Comparison of ENCODE assay signal across 11 cellular contexts in the genomic region with DNA sequence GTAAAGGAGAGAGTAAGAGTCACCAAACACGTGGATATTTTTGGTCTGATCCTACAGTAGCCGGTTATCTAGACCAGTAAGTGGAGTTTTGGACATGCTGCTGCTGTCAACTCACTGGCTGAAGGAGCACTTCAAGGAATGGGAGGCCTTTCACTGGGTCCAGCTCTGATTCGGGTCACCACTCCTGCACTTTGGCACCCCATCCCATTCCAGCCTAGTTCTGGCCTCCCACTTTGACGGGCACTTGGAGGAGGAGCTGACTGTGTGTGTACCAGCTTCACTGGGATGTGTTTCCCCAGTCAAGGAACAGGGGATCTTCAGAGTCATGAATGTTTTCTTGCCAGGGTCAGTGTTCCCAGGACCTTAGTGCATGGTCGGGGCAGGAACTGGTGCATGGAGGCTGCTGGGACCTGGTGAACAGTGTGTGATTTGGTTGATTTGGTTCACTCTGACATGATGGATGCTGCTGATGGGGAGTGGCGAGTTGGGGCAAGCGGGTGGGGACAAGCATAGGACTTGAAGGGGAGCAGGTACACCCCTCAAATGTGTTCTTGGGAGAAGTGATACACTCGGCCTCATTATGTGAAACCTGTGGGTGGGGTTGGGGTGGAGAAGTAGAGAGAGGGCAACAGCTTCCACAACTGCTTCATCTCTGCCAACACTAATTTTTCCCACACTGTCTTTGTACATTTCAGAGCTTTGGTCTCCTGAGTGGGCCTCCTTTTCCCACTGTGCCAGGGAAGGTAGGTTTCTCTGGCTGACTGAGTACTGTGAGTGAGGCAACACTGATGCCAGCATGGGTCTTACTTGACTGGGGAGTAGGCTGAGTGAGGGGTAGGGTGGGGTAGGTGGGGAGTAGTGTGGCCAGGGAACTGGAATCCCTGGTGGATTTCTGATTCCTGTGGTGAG.
A peak's percentile ranks its signal among the peaks of the same experiment; 100 is the strongest.
DNase-seq lines count a peak whose midpoint lies in the region; ATAC-seq and TF ChIP-seq lines count a peak whose summit lies in the region.
"Had no signal": no experiment of that assay in that cellular context is flagged by ENCODE, and none has a peak within 500 bp of the region (broad histone marks: within the 10 kb centered on the region; RNA-seq: fewer than 3 reads in every experiment).

No MANE protein-coding gene starts in this region.

- CTCF ChIA-PET in activated CD4-positive, alpha-beta memory T cell treated with anti-CD3 and anti-CD28 coated beads, Interleukin-2, amount 10 ng/mL, durations not matched to agents 7 days and 5 days (lab: Charles Lee) = interaction anchor here (0.8 to 1.1 kb wide), 5 partner anchors 11 to 227 kb away, joined by 3 to 5 read pairs (median 4); no protein-coding TSS in a partner anchor

- H3K36me3 ChIP-seq in cardiac muscle cell = peaks cover 62% of the 10 kb centered on the region
- peaks cover 62% of the 10 kb centered on the region for H3K36me3 ChIP-seq in thymus (ENCODE audit: control insufficient read depth, insufficient read depth)

- 96% methylated on average over 8 of the region's 8 CpGs for WGBS in thymus

- no peak overlapping the region for H3K4me3 Mint-ChIP-seq in activated CD4-positive, alpha-beta memory T cell treated with anti-CD3 and anti-CD28 coated beads, Interleukin-2, amount 10 ng/mL, durations not matched to agents 7 days and 5 days
- H3K4me3 Mint-ChIP-seq in glutamatergic neuron (ENCODE audit: unreplicated experiment) = no peak overlapping the region

- POLR2A ChIA-PET in activated CD4-positive, alpha-beta memory T cell treated with anti-CD3 and anti-CD28 coated beads, Interleukin-2, amount 10 ng/mL, durations not matched to agents 7 days and 5 days (lab: Charles Lee) = interaction anchor here (1.0 kb wide), 1 partner anchor 11 kb away, joined by 3 read pairs; no protein-coding TSS in a partner anchor

- intact Hi-C loops in left cardiac atrium (cut with DNase I) = no loop called here

- DNase-seq in cardiac muscle cell (ENCODE audit: low read depth in 1 of 2, low spot score in 1 of 2) = peak in 1 of 2 donors; percentile 28
- DNase-seq in left cardiac atrium = no peak
- no peak for DNase-seq in activated CD4-positive, alpha-beta memory T cell treated with anti-CD3 and anti-CD28 coated beads, Interleukin-2, amount 10 ng/mL, durations not matched to agents 7 days and 5 days
- DNase-seq in glutamatergic neuron = no peak
- no peak for DNase-seq in NOMO-1 (lab: John Stamatoyannopoulos, UW; ENCODE audit: unreplicated experiment in 2 of 2)
- no peak for DNase-seq in SW480 (ENCODE audit: low spot score)
- no peak for DNase-seq in stimulated activated CD4-positive, alpha-beta T cell treated with anti-CD3 and anti-CD28 coated beads, Interleukin-4, amount 100 ng/mL, for 4 hours
- DNase-seq: cortex of kidney, T-helper 9 cell had no signal

- H3K9me3 ChIP-seq in cardiac muscle cell (ENCODE audit: low read depth) (no peaks in the 10 kb centered on the region), thymus (ENCODE audit: control insufficient read depth) (no peaks in the 10 kb centered on the region)

- H3K27ac Mint-ChIP-seq in activated CD4-positive, alpha-beta memory T cell treated with anti-CD3 and anti-CD28 coated beads, Interleukin-2, amount 10 ng/mL, durations not matched to agents 7 days and 5 days = peak overlapping the region; percentile 76
- peak overlapping the region; percentile 29 for H3K27ac Mint-ChIP-seq in glutamatergic neuron (ENCODE audit: unreplicated experiment)

- peaks cover 59% of the 10 kb centered on the region for H3K4me1 Mint-ChIP-seq in activated CD4-positive, alpha-beta memory T cell treated with anti-CD3 and anti-CD28 coated beads, Interleukin-2, amount 10 ng/mL, durations not matched to agents 7 days and 5 days
- H3K4me1 Mint-ChIP-seq in glutamatergic neuron (ENCODE audit: low read depth, unreplicated experiment) = peaks cover 28% of the 10 kb centered on the region

- no peaks in the 10 kb centered on the region for H3K27me3 ChIP-seq in cardiac muscle cell
- H3K27me3 ChIP-seq in thymus (ENCODE audit: control insufficient read depth, insufficient read depth) = no peaks in the 10 kb centered on the region

- peaks cover 78% of the 10 kb centered on the region for H3K36me3 Mint-ChIP-seq in activated CD4-positive, alpha-beta memory T cell treated with anti-CD3 and anti-CD28 coated beads, Interleukin-2, amount 10 ng/mL, durations not matched to agents 7 days and 5 days (ENCODE audit: low read depth)
- H3K36me3 Mint-ChIP-seq in glutamatergic neuron (ENCODE audit: unreplicated experiment) = peaks cover 9% of the 10 kb centered on the region

- H3K4me3 ChIP-seq in cardiac muscle cell = no peak overlapping the region
- no peak overlapping the region for H3K4me3 ChIP-seq in thymus (ENCODE audit: low read length)
- H3K4me3 ChIP-seq: smooth muscle cell had no signal

- no peaks in the 10 kb centered on the region for H3K27me3 Mint-ChIP-seq in activated CD4-positive, alpha-beta memory T cell treated with anti-CD3 and anti-CD28 coated beads, Interleukin-2, amount 10 ng/mL, durations not matched to agents 7 days and 5 days
- peaks cover 12% of the 10 kb centered on the region for H3K27me3 Mint-ChIP-seq in glutamatergic neuron (ENCODE audit: unreplicated experiment)

- H3K4me1 ChIP-seq in cardiac muscle cell (ENCODE audit: low read depth) (peaks cover 23% of the 10 kb centered on the region), thymus (ENCODE audit: control insufficient read depth, insufficient read depth, low read length) (no peaks in the 10 kb centered on the region)

- TF ChIP-seq CTCF in cardiac muscle cell (IDR thresholded peaks at IDR 0.05; ENCODE audit: low read depth, low read length) (no peak), glutamatergic neuron (IDR thresholded peaks at IDR 0.05; ENCODE audit: partially characterized antibody, unreplicated experiment) (no peak)

- ATAC-seq in left cardiac atrium = no peak

- no peaks in the 10 kb centered on the region for H3K9me3 Mint-ChIP-seq in activated CD4-positive, alpha-beta memory T cell treated with anti-CD3 and anti-CD28 coated beads, Interleukin-2, amount 10 ng/mL, durations not matched to agents 7 days and 5 days
- H3K9me3 Mint-ChIP-seq in glutamatergic neuron (ENCODE audit: unreplicated experiment) = peaks cover 16% of the 10 kb centered on the region

- H3K27ac ChIP-seq in cardiac muscle cell = peak overlapping the region; percentile 82
- H3K27ac ChIP-seq in thymus (ENCODE audit: low read depth) = peak overlapping the region; percentile 48
